1 cellular context compared by ENCODE assay signal in the genomic region with DNA sequence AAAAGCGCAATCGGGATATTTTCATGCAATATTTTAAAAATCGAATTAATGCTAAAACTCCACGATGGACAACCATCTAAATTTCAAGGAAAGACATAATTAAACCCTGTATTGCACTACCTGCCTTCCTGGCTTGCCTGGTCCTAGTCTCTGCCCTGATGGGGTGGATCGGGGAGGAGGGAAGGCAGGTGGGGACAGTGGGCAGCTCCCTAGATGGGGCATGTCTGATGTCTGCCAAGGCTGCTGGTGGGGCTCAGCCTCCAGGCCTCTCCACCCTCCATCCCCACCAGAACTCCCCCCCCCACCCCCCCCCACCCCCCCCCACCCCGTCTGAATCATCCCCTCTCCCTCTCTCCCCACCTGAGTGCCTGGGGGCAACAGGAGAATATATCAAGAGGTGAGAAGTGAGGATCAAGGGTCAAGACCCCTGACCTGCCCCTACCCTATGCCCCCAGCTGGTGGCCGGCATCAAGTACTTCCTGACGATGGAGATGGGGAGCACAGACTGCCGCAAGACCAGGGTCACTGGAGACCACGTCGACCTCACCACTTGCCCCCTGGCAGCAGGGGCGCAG.
TF ChIP-seq lines count a peak whose summit lies in the region.

No MANE protein-coding gene starts in this region.

TF ChIP-seq in HCT116, 20 proteins besides CTCF, POLR2A, EP300 and RAD21:
- TF ChIP-seq FOSL1 (IDR thresholded peaks at IDR 0.05; ENCODE audit: low read depth) = no peak
- TF ChIP-seq, protein P1, sequence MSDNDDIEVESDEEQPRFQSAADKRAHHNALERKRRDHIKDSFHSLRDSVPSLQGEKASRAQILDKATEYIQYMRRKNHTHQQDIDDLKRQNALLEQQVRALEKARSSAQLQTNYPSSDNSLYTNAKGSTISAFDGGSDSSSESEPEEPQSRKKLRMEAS (IDR thresholded peaks at IDR 0.05) = no peak
- TF ChIP-seq SIN3A (IDR thresholded peaks at IDR 0.05; ENCODE audit: low read depth) = no peak
- TF ChIP-seq, protein P2, sequence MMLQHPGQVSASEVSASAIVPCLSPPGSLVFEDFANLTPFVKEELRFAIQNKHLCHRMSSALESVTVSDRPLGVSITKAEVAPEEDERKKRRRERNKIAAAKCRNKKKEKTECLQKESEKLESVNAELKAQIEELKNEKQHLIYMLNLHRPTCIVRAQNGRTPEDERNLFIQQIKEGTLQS (IDR thresholded peaks at IDR 0.05) = no peak
- no peak for TF ChIP-seq EGR1 (IDR thresholded peaks at IDR 0.05; ENCODE audit: low read depth)
- TF ChIP-seq SP1 (IDR thresholded peaks at IDR 0.05; ENCODE audit: low read depth) = no peak
- no peak for TF ChIP-seq EZH2phosphoT487 (IDR thresholded peaks at IDR 0.05; ENCODE audit: borderline replicate concordance)
- TF ChIP-seq ELF1 (IDR thresholded peaks at IDR 0.05; ENCODE audit: borderline replicate concordance, low read depth) = no peak
- TF ChIP-seq POLR2AphosphoS5 (IDR thresholded peaks at IDR 0.05; ENCODE audit: low read depth, low read length) = no peak
- no peak for TF ChIP-seq CEBPB (IDR thresholded peaks at IDR 0.05; ENCODE audit: low read depth)
- TF ChIP-seq, protein P3, sequence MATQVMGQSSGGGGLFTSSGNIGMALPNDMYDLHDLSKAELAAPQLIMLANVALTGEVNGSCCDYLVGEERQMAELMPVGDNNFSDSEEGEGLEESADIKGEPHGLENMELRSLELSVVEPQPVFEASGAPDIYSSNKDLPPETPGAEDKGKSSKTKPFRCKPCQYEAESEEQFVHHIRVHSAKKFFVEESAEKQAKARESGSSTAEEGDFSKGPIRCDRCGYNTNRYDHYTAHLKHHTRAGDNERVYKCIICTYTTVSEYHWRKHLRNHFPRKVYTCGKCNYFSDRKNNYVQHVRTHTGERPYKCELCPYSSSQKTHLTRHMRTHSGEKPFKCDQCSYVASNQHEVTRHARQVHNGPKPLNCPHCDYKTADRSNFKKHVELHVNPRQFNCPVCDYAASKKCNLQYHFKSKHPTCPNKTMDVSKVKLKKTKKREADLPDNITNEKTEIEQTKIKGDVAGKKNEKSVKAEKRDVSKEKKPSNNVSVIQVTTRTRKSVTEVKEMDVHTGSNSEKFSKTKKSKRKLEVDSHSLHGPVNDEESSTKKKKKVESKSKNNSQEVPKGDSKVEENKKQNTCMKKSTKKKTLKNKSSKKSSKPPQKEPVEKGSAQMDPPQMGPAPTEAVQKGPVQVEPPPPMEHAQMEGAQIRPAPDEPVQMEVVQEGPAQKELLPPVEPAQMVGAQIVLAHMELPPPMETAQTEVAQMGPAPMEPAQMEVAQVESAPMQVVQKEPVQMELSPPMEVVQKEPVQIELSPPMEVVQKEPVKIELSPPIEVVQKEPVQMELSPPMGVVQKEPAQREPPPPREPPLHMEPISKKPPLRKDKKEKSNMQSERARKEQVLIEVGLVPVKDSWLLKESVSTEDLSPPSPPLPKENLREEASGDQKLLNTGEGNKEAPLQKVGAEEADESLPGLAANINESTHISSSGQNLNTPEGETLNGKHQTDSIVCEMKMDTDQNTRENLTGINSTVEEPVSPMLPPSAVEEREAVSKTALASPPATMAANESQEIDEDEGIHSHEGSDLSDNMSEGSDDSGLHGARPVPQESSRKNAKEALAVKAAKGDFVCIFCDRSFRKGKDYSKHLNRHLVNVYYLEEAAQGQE (IDR thresholded peaks at IDR 0.05; ENCODE audit: low read depth) = no peak
- TF ChIP-seq, protein P4, sequence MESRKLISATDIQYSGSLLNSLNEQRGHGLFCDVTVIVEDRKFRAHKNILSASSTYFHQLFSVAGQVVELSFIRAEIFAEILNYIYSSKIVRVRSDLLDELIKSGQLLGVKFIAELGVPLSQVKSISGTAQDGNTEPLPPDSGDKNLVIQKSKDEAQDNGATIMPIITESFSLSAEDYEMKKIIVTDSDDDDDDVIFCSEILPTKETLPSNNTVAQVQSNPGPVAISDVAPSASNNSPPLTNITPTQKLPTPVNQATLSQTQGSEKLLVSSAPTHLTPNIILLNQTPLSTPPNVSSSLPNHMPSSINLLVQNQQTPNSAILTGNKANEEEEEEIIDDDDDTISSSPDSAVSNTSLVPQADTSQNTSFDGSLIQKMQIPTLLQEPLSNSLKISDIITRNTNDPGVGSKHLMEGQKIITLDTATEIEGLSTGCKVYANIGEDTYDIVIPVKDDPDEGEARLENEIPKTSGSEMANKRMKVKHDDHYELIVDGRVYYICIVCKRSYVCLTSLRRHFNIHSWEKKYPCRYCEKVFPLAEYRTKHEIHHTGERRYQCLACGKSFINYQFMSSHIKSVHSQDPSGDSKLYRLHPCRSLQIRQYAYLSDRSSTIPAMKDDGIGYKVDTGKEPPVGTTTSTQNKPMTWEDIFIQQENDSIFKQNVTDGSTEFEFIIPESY (IDR thresholded peaks at IDR 0.05; ENCODE audit: extremely low read depth, insufficient replicate concordance, low read length) = no peak
- TF ChIP-seq SRF (IDR thresholded peaks at IDR 0.05; ENCODE audit: low read depth) = no peak
- no peak for TF ChIP-seq YY1 (IDR thresholded peaks at IDR 0.05; ENCODE audit: extremely low read depth, insufficient replicate concordance, low read depth, low read length)
- no peak for TF ChIP-seq EZH2 (IDR thresholded peaks at IDR 0.05)
- no peak for TF ChIP-seq ZFX (IDR thresholded peaks at IDR 0.05)
- no peak for TF ChIP-seq TCF7L2 (IDR thresholded peaks at IDR 0.05; ENCODE audit: borderline replicate concordance, extremely low read depth, insufficient read depth, insufficient read length)
- TF ChIP-seq JUND (IDR thresholded peaks at IDR 0.05) = no peak
- TF ChIP-seq ZNF274 (IDR thresholded peaks at IDR 0.05; ENCODE audit: low read depth, low read length) = no peak
- no peak for TF ChIP-seq CBX3 (IDR thresholded peaks at IDR 0.05; ENCODE audit: low read depth)
